Comparison of ENCODE assay signal across 8 cellular contexts in the genomic region with DNA sequence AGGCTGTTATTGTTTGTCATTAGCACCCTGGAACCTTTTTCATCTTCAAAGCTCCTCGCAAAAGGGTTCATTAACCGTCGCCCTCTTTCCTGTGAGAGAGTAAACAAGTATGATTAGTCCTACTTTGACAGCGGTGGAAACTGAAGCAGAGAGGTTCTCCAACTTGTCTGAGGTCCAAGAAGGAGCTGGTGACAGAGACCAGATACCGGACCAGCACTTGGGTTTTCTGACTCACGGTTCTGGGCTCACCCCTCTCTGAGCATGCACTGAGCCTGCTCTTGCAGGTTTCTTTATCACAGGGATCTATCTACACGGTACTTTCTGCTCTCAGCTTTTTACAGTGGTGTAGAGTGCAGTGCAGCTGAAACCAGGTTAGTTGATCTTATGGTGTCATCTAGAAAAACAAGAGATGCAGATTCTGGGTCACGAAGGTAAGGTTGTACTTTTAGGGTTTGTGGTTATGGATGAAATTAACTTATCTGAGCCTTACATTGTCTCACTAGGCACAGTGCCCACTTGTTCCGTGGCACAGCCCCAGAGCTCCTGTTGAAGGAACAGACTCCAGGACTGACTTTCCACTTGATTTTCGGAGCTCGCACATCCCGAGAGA.
A peak's percentile ranks its signal among the peaks of the same experiment; 100 is the strongest.
DNase-seq lines count a peak whose midpoint lies in the region; ATAC-seq, FAIRE-seq and TF ChIP-seq lines count a peak whose summit lies in the region.

No MANE protein-coding gene starts in this region.

- no peaks in the 10 kb centered on the region for H3K27me3 Mint-ChIP-seq in mesothelial cell of epicardium (ENCODE audit: low read depth)

- peaks cover 28% of the 10 kb centered on the region for H3K36me3 Mint-ChIP-seq in mesothelial cell of epicardium

- H3K9me2 ChIP-seq in DOHH2 (replicated peaks; ENCODE audit: control insufficient read depth, low read length) = no peaks in the 10 kb centered on the region

- H3K27me3 ChIP-seq in DOHH2 (ENCODE audit: control insufficient read depth, low read length) (no peaks in the 10 kb centered on the region), colonic mucosa (no peaks in the 10 kb centered on the region), psoas muscle (ENCODE audit: insufficient read depth in 3 of 3, low read length in 2 of 3) (no peaks in the 10 kb centered on the region)

- peaks cover 13% of the 10 kb centered on the region for H3K4me1 Mint-ChIP-seq in mesothelial cell of epicardium

- peaks cover 12% of the 10 kb centered on the region; the same call in 1 of the 2 replicates for H4K20me1 ChIP-seq in DOHH2 (ENCODE audit: control insufficient read depth, insufficient read depth, low read depth, low read length)

- peak overlapping the region; percentile 100 for H3K4me2 ChIP-seq in DOHH2 (ENCODE audit: low read length)

- peak overlapping the region in 1 of 2 donors; percentile 47 for H3K9ac ChIP-seq in colonic mucosa (ENCODE audit: low read depth in 2 of 2, low read length in 2 of 2)

- no peak overlapping the region for H3K27ac Mint-ChIP-seq in mesothelial cell of epicardium

- TF ChIP-seq POLR2A in H54 (IDR thresholded peaks at IDR 0.05; ENCODE audit: low read depth, low read length) = no peak

- peaks cover 70% of the 10 kb centered on the region for H3K36me3 ChIP-seq in DOHH2 (ENCODE audit: control insufficient read depth, low read length)
- H3K36me3 ChIP-seq in colonic mucosa = no peaks in the 10 kb centered on the region
- H3K36me3 ChIP-seq in psoas muscle (ENCODE audit: insufficient read depth in 1 of 2, low read depth in 1 of 2) = peaks cover 0 to 3% of the 10 kb centered on the region in 2 donors

- ATAC-seq in psoas muscle = peak; percentile 48 to 79 (median 70)

- TF ChIP-seq CTCF in DOHH2 (IDR thresholded peaks at IDR 0.05; ENCODE audit: low read depth, low read length, poor library complexity, severe bottlenecking) (no peak), colonic mucosa (IDR thresholded peaks at IDR 0.05) (no peak), psoas muscle (IDR thresholded peaks at IDR 0.05) (no peak), mesothelial cell of epicardium (IDR thresholded peaks at IDR 0.05; ENCODE audit: unreplicated experiment) (no peak)

- DNase-seq in H54 (ENCODE audit: insufficient read length, low spot score) = no peak
- peak; percentile 57 for DNase-seq in T-helper 9 cell
- DNase-seq in colonic mucosa = no peak
- DNase-seq in psoas muscle = no peak
- DNase-seq in EL = no peak
- no peak for DNase-seq in mesothelial cell of epicardium (ENCODE audit: low spot score in 2 of 2, unreplicated experiment in 2 of 2)
- DNase-seq in frontal cortex (ENCODE audit: low spot score in 2 of 2) = no peak

- peak; percentile 27 for FAIRE-seq in H54 (lab: Jason Lieb, UNC)
- FAIRE-seq in frontal cortex (lab: Jason Lieb, UNC) = no peak

- H3K79me2 ChIP-seq in DOHH2 (ENCODE audit: control insufficient read depth, low read length) = peaks cover 99% of the 10 kb centered on the region

- peak overlapping the region; percentile 100 for H3K27ac ChIP-seq in DOHH2 (ENCODE audit: low read depth, low read length)
- H3K27ac ChIP-seq in colonic mucosa = peak overlapping the region; percentile 71
- H3K27ac ChIP-seq in psoas muscle = peak overlapping the region; percentile 81

- H3K4me3 Mint-ChIP-seq in mesothelial cell of epicardium = no peak overlapping the region

- H3K9me3 ChIP-seq in DOHH2 (ENCODE audit: control insufficient read depth, insufficient read depth, low read length) (peaks cover 4% of the 10 kb centered on the region; the same call in 1 of the 2 replicates), colonic mucosa (no peaks in the 10 kb centered on the region), psoas muscle (no peaks in the 10 kb centered on the region)

- H3K4me1 ChIP-seq in DOHH2 (ENCODE audit: control insufficient read depth, low read length) (peaks cover 93% of the 10 kb centered on the region), colonic mucosa (no peaks in the 10 kb centered on the region), psoas muscle (peaks cover 57% of the 10 kb centered on the region)

- peaks cover 13% of the 10 kb centered on the region for H3K9me3 Mint-ChIP-seq in mesothelial cell of epicardium

- intact Hi-C loops in colonic mucosa (cut with DNase I) (no loop called here), psoas muscle (cut with DNase I) (no loop called here)

- H3K4me3 ChIP-seq in DOHH2 (ENCODE audit: low read length) (peak overlapping the region; percentile 86), colonic mucosa (peak overlapping the region; percentile 2), psoas muscle (peak overlapping the region; percentile 52)

- H3F3A ChIP-seq in DOHH2 (ENCODE audit: control insufficient read depth, insufficient read depth) = peaks cover 46% of the 10 kb centered on the region

- WGBS in psoas muscle, 3 donors = 16 to 32% (median 18%) methylated on average over 12 of the region's 12 CpGs

Comparison
In these comparisons a context has a peak if more than half of its experiments do, and no peak if none do; other contexts are left out.
1. H3K4me3 ChIP-seq: peak in every context shown above with its lines; median percentile 86 in DOHH2; 52 in psoas muscle; 2 in colonic mucosa.